1 cellular context compared by ENCODE assay signal in genomic region chr20:25389381-25389857, GRCh38.
TF ChIP-seq lines count a peak whose summit lies in the region.

No MANE protein-coding gene starts in this region.

TF ChIP-seq in GM23338, 12 proteins besides CTCF, POLR2A, EP300 and RAD21 (continued from another document):
- no peak for TF ChIP-seq REST (IDR thresholded peaks at IDR 0.05; ENCODE audit: unreplicated experiment)
- TF ChIP-seq ZNF114 (CRISPR knock-in tag; IDR thresholded peaks at IDR 0.05) = no peak
- no peak for TF ChIP-seq ETS1 (IDR thresholded peaks at IDR 0.05)
- TF ChIP-seq EZH2 (IDR thresholded peaks at IDR 0.05; ENCODE audit: low read depth, unreplicated experiment) = no peak
- TF ChIP-seq CREB1 (CRISPR knock-in tag; IDR thresholded peaks at IDR 0.05; ENCODE audit: low read depth) = no peak
- no peak for TF ChIP-seq EZH2phosphoT487 (IDR thresholded peaks at IDR 0.05; ENCODE audit: unreplicated experiment)
- no peak for TF ChIP-seq ZNF331 (CRISPR knock-in tag; IDR thresholded peaks at IDR 0.05; ENCODE audit: low read depth)
- TF ChIP-seq JUNB (IDR thresholded peaks at IDR 0.05; ENCODE audit: unreplicated experiment) = no peak
- TF ChIP-seq STAT1 (IDR thresholded peaks at IDR 0.05; ENCODE audit: unreplicated experiment) = no peak
- TF ChIP-seq ZNF462 (CRISPR knock-in tag; IDR thresholded peaks at IDR 0.05) = no peak
TF ChIP-seq in GM23338: peak in this region for 0.
